Comparison of ENCODE assay signal across 17 cellular contexts in the genomic region with DNA sequence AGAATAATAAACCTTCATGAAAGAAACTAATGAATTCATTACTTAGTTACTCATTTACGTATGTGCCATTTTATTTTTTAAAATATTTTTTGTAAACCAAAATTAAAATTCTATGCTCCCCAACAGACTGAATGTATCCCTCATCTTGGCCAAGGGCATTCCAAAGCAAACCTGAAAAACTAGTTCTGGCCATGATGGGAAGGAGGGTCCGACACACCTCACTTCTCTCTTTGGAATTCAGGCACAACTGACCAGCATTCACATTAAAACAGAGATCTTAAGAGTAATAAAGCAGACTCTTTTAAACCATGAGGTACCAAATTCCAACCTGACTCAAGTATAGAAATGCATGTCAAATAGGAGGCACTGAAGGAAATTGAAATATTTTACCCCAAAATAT.
DNase-seq lines count a peak whose midpoint lies in the region; ATAC-seq and TF ChIP-seq lines count a peak whose summit lies in the region.
"Had no signal": no experiment of that assay in that cellular context is flagged by ENCODE, and none has a peak within 500 bp of the region (broad histone marks: within the 10 kb centered on the region; RNA-seq: fewer than 3 reads in every experiment).

No MANE protein-coding gene starts in this region.

- H3K9me3 ChIP-seq in neuronal stem cell (replicated peaks in 1 of 2; ENCODE audit: control insufficient read depth in 2 of 2, insufficient read depth in 1 of 2, low read depth in 1 of 2, low read length in 2 of 2) = no peaks in the 10 kb centered on the region
- H3K9me3 ChIP-seq: BLaER1 treated with 17β-estradiol and CSF1 and Interleukin-3, amounts not matched to agents 10 nM and 100 nM had no signal

- H2BK12ac ChIP-seq in neuronal stem cell (ENCODE audit: low read length) = no peak overlapping the region

- WGBS in neuronal stem cell (ENCODE audit: extremely low coverage in 2 of 2, insufficient read length in 2 of 2, insufficient replicate concordance in 1 of 2), 2 donors = no CpG with 5 or more reads among the region's 2 CpGs

- no peak overlapping the region for H3K27ac ChIP-seq in GM23338 (ENCODE audit: low read depth)
- no peak overlapping the region for H3K27ac ChIP-seq in neuronal stem cell (replicated peaks; ENCODE audit: low read length)
- H3K27ac ChIP-seq: BLaER1 treated with 17β-estradiol and CSF1 and Interleukin-3, amounts not matched to agents 10 nM and 100 nM; HL-60 had no signal

- H3K79me1 ChIP-seq in neuronal stem cell (ENCODE audit: low read depth, low read length) = no peaks in the 10 kb centered on the region

- H2AFZ ChIP-seq in GM23338 (no peak overlapping the region), neuronal stem cell (ENCODE audit: low read length) (no peak overlapping the region)

- H3K27ac Mint-ChIP-seq in GM23338 (no peak overlapping the region; the same call in 1 of the 2 replicates), mesothelial cell of epicardium (peak overlapping the region; percentile 44), type B pancreatic cell (peak overlapping the region; percentile 47)
- H3K27ac Mint-ChIP-seq: CD4-positive, CD25-positive, alpha-beta regulatory T cell; HFFc6 had no signal

- DNase-seq in GM23338 (ENCODE audit: low spot score) (peak; percentile 46), epithelial cell of esophagus (ENCODE audit: low read depth) (peak; percentile 14), mesothelial cell of epicardium (ENCODE audit: low spot score in 2 of 2, unreplicated experiment in 2 of 2) (no peak), type B pancreatic cell (ENCODE audit: extremely low spot score, unreplicated experiment) (no peak), neuronal stem cell (ENCODE audit: low spot score) (no peak), ecto neural progenitor cell (ENCODE audit: low spot score) (no peak), NCI-H128 (lab: John Stamatoyannopoulos, UW; ENCODE audit: unreplicated experiment) (no peak)
- DNase-seq: 8988T; CD4-positive, CD25-positive, alpha-beta regulatory T cell; DMS 273 treated with DMSO at 0.1 percent for 48 hours; GOT3; HCEC 1CT; HFFc6 had no signal

- H4K8ac ChIP-seq in neuronal stem cell (ENCODE audit: low read depth, low read length) = no peak overlapping the region

- no peak overlapping the region for H3K18ac ChIP-seq in neuronal stem cell (ENCODE audit: low read length)

- no peak overlapping the region for H2BK5ac ChIP-seq in neuronal stem cell (ENCODE audit: low read length)

- H3K4ac ChIP-seq in neuronal stem cell (ENCODE audit: low read length) = no peak overlapping the region

- H3K9me3 Mint-ChIP-seq in GM23338 = peaks cover 4% of the 10 kb centered on the region; the same call in 1 of the 3 replicates
- H3K9me3 Mint-ChIP-seq in mesothelial cell of epicardium = peaks cover 10% of the 10 kb centered on the region
- no peaks in the 10 kb centered on the region for H3K9me3 Mint-ChIP-seq in type B pancreatic cell

- H3F3A ChIP-seq in GM23338 (replicated peaks; ENCODE audit: low read depth) = no peaks in the 10 kb centered on the region

- no peak overlapping the region for H2BK120ac ChIP-seq in neuronal stem cell (ENCODE audit: low read depth, low read length)

- H2BK15ac ChIP-seq in neuronal stem cell (ENCODE audit: low read length) = no peak overlapping the region

- H3K14ac ChIP-seq in neuronal stem cell (ENCODE audit: low read length) = no peak overlapping the region

- H4K20me1 ChIP-seq in GM23338 (replicated peaks; ENCODE audit: insufficient read depth) = no peaks in the 10 kb centered on the region
- H4K20me1 ChIP-seq: BLaER1 treated with 17β-estradiol and CSF1 and Interleukin-3, amounts not matched to agents 10 nM and 100 nM had no signal

- no peaks in the 10 kb centered on the region for H3K9me2 ChIP-seq in GM23338 (ENCODE audit: insufficient read depth)

- H3K27me3 Mint-ChIP-seq in GM23338 (ENCODE audit: insufficient read depth, low read depth, poor library complexity) = no peaks in the 10 kb centered on the region
- H3K27me3 Mint-ChIP-seq in mesothelial cell of epicardium (ENCODE audit: low read depth) = no peaks in the 10 kb centered on the region
- no peaks in the 10 kb centered on the region for H3K27me3 Mint-ChIP-seq in type B pancreatic cell
- H3K27me3 Mint-ChIP-seq: CD4-positive, CD25-positive, alpha-beta regulatory T cell had no signal

- ATAC-seq in GM23338 = peak; percentile 48; the same call in 2 of the 3 replicates
- ATAC-seq: GM12878, K562 had no signal

- H2AK5ac ChIP-seq in neuronal stem cell (ENCODE audit: low read depth, low read length) = no peak overlapping the region

- peaks cover 16% of the 10 kb centered on the region for H3K4me1 ChIP-seq in GM23338 (ENCODE audit: insufficient read depth)
- no peaks in the 10 kb centered on the region for H3K4me1 ChIP-seq in neuronal stem cell (ENCODE audit: control insufficient read depth in 2 of 2, insufficient read depth in 1 of 2, low read depth in 1 of 2, low read length in 2 of 2)
- H3K4me1 ChIP-seq: BLaER1 treated with 17β-estradiol and CSF1 and Interleukin-3, amounts not matched to agents 10 nM and 100 nM had no signal

- no peak for TF ChIP-seq CTCF in GM23338 (conservative IDR thresholded peaks at IDR 0.05; ENCODE audit: low read depth in 2 of 2)
- no peak for TF ChIP-seq CTCF in epithelial cell of esophagus (IDR thresholded peaks at IDR 0.05; ENCODE audit: insufficient read depth, low read depth, low read length, missing control alignments)
- TF ChIP-seq CTCF in mesothelial cell of epicardium (IDR thresholded peaks at IDR 0.05; ENCODE audit: unreplicated experiment) = no peak
- TF ChIP-seq CTCF in type B pancreatic cell (conservative IDR thresholded peaks at IDR 0.05) = no peak

- no peaks in the 10 kb centered on the region for H3K79me2 ChIP-seq in GM23338 (replicated peaks; ENCODE audit: insufficient read depth)

- H3K36me3 Mint-ChIP-seq in GM23338 (ENCODE audit: low read depth) (peaks cover 8% of the 10 kb centered on the region; the same call in 2 of the 3 replicates), mesothelial cell of epicardium (no peaks in the 10 kb centered on the region), type B pancreatic cell (no peaks in the 10 kb centered on the region)
- H3K36me3 Mint-ChIP-seq: CD4-positive, CD25-positive, alpha-beta regulatory T cell had no signal

- H3K4me1 Mint-ChIP-seq in GM23338 = peaks cover 18% of the 10 kb centered on the region
- peaks cover 8% of the 10 kb centered on the region for H3K4me1 Mint-ChIP-seq in mesothelial cell of epicardium
- H3K4me1 Mint-ChIP-seq in type B pancreatic cell (ENCODE audit: unreplicated experiment) = no peaks in the 10 kb centered on the region
- H3K4me1 Mint-ChIP-seq: CD4-positive, CD25-positive, alpha-beta regulatory T cell had no signal

- H3K23ac ChIP-seq in neuronal stem cell (ENCODE audit: low read depth, low read length, poor library complexity) = no peak overlapping the region

- H3K27me3 ChIP-seq in GM23338 (ENCODE audit: insufficient read depth) = no peaks in the 10 kb centered on the region
- no peaks in the 10 kb centered on the region for H3K27me3 ChIP-seq in neuronal stem cell (ENCODE audit: control insufficient read depth in 3 of 3, insufficient read depth in 3 of 3, low read depth in 1 of 3, low read length in 3 of 3)
- H3K27me3 ChIP-seq: BLaER1 treated with 17β-estradiol and CSF1 and Interleukin-3, amounts not matched to agents 10 nM and 100 nM had no signal

- H4K91ac ChIP-seq in neuronal stem cell (ENCODE audit: low read depth, low read length, poor library complexity) = no peak overlapping the region

- H3K9ac ChIP-seq in neuronal stem cell (ENCODE audit: low read depth, low read length, poor library complexity) = no peak overlapping the region
- H3K9ac ChIP-seq: BLaER1 treated with 17β-estradiol and CSF1 and Interleukin-3, amounts not matched to agents 10 nM and 100 nM had no signal

- H3K4me2 ChIP-seq in GM23338 (peak overlapping the region; percentile 14; the same call in 1 of the 2 replicates), neuronal stem cell (ENCODE audit: insufficient read depth, low read length, poor library complexity, severe bottlenecking) (no peak overlapping the region)
- H3K4me2 ChIP-seq: BLaER1 treated with 17β-estradiol and CSF1 and Interleukin-3, amounts not matched to agents 10 nM and 100 nM had no signal

- H3K4me3 ChIP-seq in GM23338 = no peak overlapping the region
- no peak overlapping the region for H3K4me3 ChIP-seq in epithelial cell of esophagus (ENCODE audit: low read length)
- H3K4me3 ChIP-seq in neuronal stem cell (ENCODE audit: low read length in 2 of 2) = no peak overlapping the region
- H3K4me3 ChIP-seq: BLaER1 treated with 17β-estradiol and CSF1 and Interleukin-3, amounts not matched to agents 10 nM and 100 nM; GM12878; K562 had no signal

- no peaks in the 10 kb centered on the region for H3K36me3 ChIP-seq in GM23338 (ENCODE audit: insufficient read depth)
- no peaks in the 10 kb centered on the region for H3K36me3 ChIP-seq in neuronal stem cell (replicated peaks in 1 of 2; ENCODE audit: control insufficient read depth in 2 of 2, insufficient read depth in 2 of 2, low read length in 2 of 2)
- H3K36me3 ChIP-seq: BLaER1 treated with 17β-estradiol and CSF1 and Interleukin-3, amounts not matched to agents 10 nM and 100 nM had no signal

- H3K4me3 Mint-ChIP-seq in GM23338 (no peak overlapping the region), mesothelial cell of epicardium (no peak overlapping the region), type B pancreatic cell (peak overlapping the region; percentile 42)
- H3K4me3 Mint-ChIP-seq: CD4-positive, CD25-positive, alpha-beta regulatory T cell; HFFc6 had no signal

TF ChIP-seq in GM23338, 12 proteins besides CTCF, POLR2A, EP300 and RAD21:
- no peak for TF ChIP-seq POLR2AphosphoS5 (IDR thresholded peaks at IDR 0.05; ENCODE audit: low read depth)
- TF ChIP-seq NANOG (IDR thresholded peaks at IDR 0.05; ENCODE audit: borderline replicate concordance) = no peak
- no peak for TF ChIP-seq CREB1 (CRISPR knock-in tag; IDR thresholded peaks at IDR 0.05; ENCODE audit: low read depth)

Comparison
In these comparisons a context has a peak if more than half of its experiments do, and no peak if none do; other contexts are left out.
1. DNase-seq: peak in GM23338 (single experiment) and epithelial cell of esophagus (single experiment); none in mesothelial cell of epicardium (0 of 2), type B pancreatic cell (single experiment), neuronal stem cell (single experiment), ecto neural progenitor cell (single experiment) and NCI-H128 (single experiment).